12 cellular contexts compared by ENCODE assay signal in genomic region chr22:35785181-35785923, GRCh38.
DNase-seq lines count a peak whose midpoint lies in the region; ATAC-seq and TF ChIP-seq lines count a peak whose summit lies in the region.
"Had no signal": no experiment of that assay in that cellular context is flagged by ENCODE, and none has a peak within 500 bp of the region (broad histone marks: within the 10 kb centered on the region; RNA-seq: fewer than 3 reads in every experiment).

No MANE protein-coding gene starts in this region.

- no peak overlapping the region for H4K8ac ChIP-seq in IMR-90 (ENCODE audit: low read depth in 2 of 2, low read length in 2 of 2)

- H4K20me1 ChIP-seq in IMR-90 (ENCODE audit: insufficient read depth, low read length), result peaks cover 55% of the 10 kb centered on the region

- no peak overlapping the region; the same call in 1 of the 2 replicates for H3K23ac ChIP-seq in IMR-90 (ENCODE audit: low read depth, low read length)

- BruUV-seq in IMR-90 (replicated peaks; lab: Mats Ljungman, UMichigan), result no TSS peak

- no peak for TF ChIP-seq RAD21 in IMR-90 (IDR thresholded peaks at IDR 0.05; ENCODE audit: low read length)

- no peak overlapping the region for H4K5ac ChIP-seq in IMR-90 (ENCODE audit: low read depth, low read length)

- H3K9me3 Mint-ChIP-seq in CD4-positive, alpha-beta memory T cell, result no peaks in the 10 kb centered on the region
- H3K9me3 Mint-ChIP-seq: IgD-negative memory B cell, naive B cell, type B pancreatic cell had no signal

- intact Hi-C loops in IMR-90 (cut with micrococcal nuclease), result no loop called here
- intact Hi-C loops in gastrocnemius medialis (cut with DNase I; ENCODE audit: low total_unique reads), result no loop called here
- intact Hi-C loops in CD4-positive, alpha-beta memory T cell (cut with micrococcal nuclease), result no loop called here

- H3K36me3 ChIP-seq in IMR-90 (ENCODE audit: control insufficient read depth, insufficient read depth, low read length), result peaks cover 17% of the 10 kb centered on the region
- no peaks in the 10 kb centered on the region for H3K36me3 ChIP-seq in gastrocnemius medialis
- no peaks in the 10 kb centered on the region for H3K36me3 ChIP-seq in CD4-positive, alpha-beta memory T cell (ENCODE audit: insufficient read depth, low read length)
- H3K36me3 ChIP-seq in suprapubic skin, result peaks cover 9% of the 10 kb centered on the region
- H3K36me3 ChIP-seq: spleen had no signal

- no peak overlapping the region for H3K56ac ChIP-seq in IMR-90 (ENCODE audit: extremely low read depth, insufficient read depth, low read length)

- H3K9ac ChIP-seq in IMR-90 (ENCODE audit: low read depth, low read length), result no peak overlapping the region

- H3K27ac ChIP-seq in IMR-90 (ENCODE audit: insufficient read depth, low read length) (no peak overlapping the region), RWPE1 (peak overlapping the region; percentile 88), gastrocnemius medialis (peak overlapping the region; percentile 57 to 80 (median 74)), suprapubic skin (no peak overlapping the region)
- H3K27ac ChIP-seq in CD4-positive, alpha-beta memory T cell (ENCODE audit: low read depth, low read length), result no peak overlapping the region
- H3K27ac ChIP-seq: spleen had no signal

- TF ChIP-seq CTCF in IMR-90 (conservative IDR thresholded peaks at IDR 0.05; ENCODE audit: low read depth, low read length) (no peak), RWPE1 (conservative IDR thresholded peaks at IDR 0.05; ENCODE audit: low read depth) (no peak), fibroblast of mammary gland (conservative IDR thresholded peaks at IDR 0.05; ENCODE audit: control insufficient read depth, insufficient read depth, low read depth, low read length) (no peak), gastrocnemius medialis (IDR thresholded peaks at IDR 0.05 in 4 of 5, conservative IDR thresholded peaks at IDR 0.05 in 1 of 5) (no peak), suprapubic skin (IDR thresholded peaks at IDR 0.05) (no peak)

- TF ChIP-seq POLR2A in IMR-90 (IDR thresholded peaks at IDR 0.05; ENCODE audit: low read depth, low read length), result no peak
- TF ChIP-seq POLR2A in gastrocnemius medialis (IDR thresholded peaks at IDR 0.05), result no peak
- no peak for TF ChIP-seq POLR2A in suprapubic skin (IDR thresholded peaks at IDR 0.05)

- no peak overlapping the region for H2BK15ac ChIP-seq in IMR-90 (ENCODE audit: low read depth, low read length)

- no peak overlapping the region for H2AK5ac ChIP-seq in IMR-90 (ENCODE audit: low read depth, low read length)

- no peaks in the 10 kb centered on the region for H3K4me1 Mint-ChIP-seq in CD4-positive, alpha-beta memory T cell
- H3K4me1 Mint-ChIP-seq: IgD-negative memory B cell, naive B cell had no signal

- H3K9me3 ChIP-seq in IMR-90 (ENCODE audit: control insufficient read depth, insufficient read depth, low read length) (no peaks in the 10 kb centered on the region), gastrocnemius medialis (no peaks in the 10 kb centered on the region), suprapubic skin (no peaks in the 10 kb centered on the region)
- H3K9me3 ChIP-seq in CD4-positive, alpha-beta memory T cell (ENCODE audit: control insufficient read depth in 1 of 2, low read length in 2 of 2), result no peaks in the 10 kb centered on the region
- H3K9me3 ChIP-seq: spleen had no signal

- H3K4me1 ChIP-seq in IMR-90 (ENCODE audit: control insufficient read depth, insufficient read depth, low read length), result peaks cover 16% of the 10 kb centered on the region
- H3K4me1 ChIP-seq in gastrocnemius medialis, result peaks cover 50 to 66% of the 10 kb centered on the region in 2 donors
- H3K4me1 ChIP-seq in CD4-positive, alpha-beta memory T cell (ENCODE audit: insufficient read depth, low read length), result no peaks in the 10 kb centered on the region
- peaks cover 33% of the 10 kb centered on the region for H3K4me1 ChIP-seq in suprapubic skin

- no peak overlapping the region for H3K18ac ChIP-seq in IMR-90 (ENCODE audit: low read depth, low read length)

- H3K4me2 ChIP-seq in IMR-90 (ENCODE audit: low read depth, low read length), result no peak overlapping the region; the same call in 1 of the 2 replicates

- no peaks in the 10 kb centered on the region for H3K36me3 Mint-ChIP-seq in CD4-positive, alpha-beta memory T cell
- H3K36me3 Mint-ChIP-seq: naive B cell had no signal

- H2AFZ ChIP-seq in IMR-90 (replicated peaks; ENCODE audit: low read length, poor library complexity), result no peak overlapping the region

- H3K14ac ChIP-seq in IMR-90 (replicated peaks; ENCODE audit: low read depth, low read length), result peak overlapping the region; percentile 55

- no peak overlapping the region for H2AK9ac ChIP-seq in IMR-90 (replicated peaks; ENCODE audit: low read depth, low read length, poor library complexity)

- no peak overlapping the region for H3K27ac Mint-ChIP-seq in CD4-positive, alpha-beta memory T cell
- H3K27ac Mint-ChIP-seq: IgD-negative memory B cell, naive B cell, type B pancreatic cell had no signal

- DNase-seq in IMR-90 (no peak), RWPE1 (ENCODE audit: low spot score) (no peak), fibroblast of mammary gland (ENCODE audit: low read depth) (peak; percentile 58), gastrocnemius medialis (no peak), mesenteric fat pad (ENCODE audit: low spot score) (no peak), NCI-H2227 treated with DMSO at 0.1 percent for 48 hours (lab: John Stamatoyannopoulos, UW) (no peak), suprapubic skin (ENCODE audit: low spot score in 2 of 2) (no peak)
- DNase-seq in CD4-positive, alpha-beta memory T cell, result no peak
- DNase-seq: naive B cell, spleen had no signal

- ATAC-seq in IMR-90 (ENCODE audit: low read depth) (peak; percentile 29; the same call in 1 of the 2 replicates), gastrocnemius medialis (peak; percentile 32 to 55)

- peak overlapping the region in 1 of 8 donors; percentile 6 for H3K4me3 Mint-ChIP-seq in CD4-positive, alpha-beta memory T cell
- H3K4me3 Mint-ChIP-seq: IgD-negative memory B cell, naive B cell, type B pancreatic cell had no signal

- H2BK5ac ChIP-seq in IMR-90 (ENCODE audit: low read depth, low read length, poor library complexity, severe bottlenecking), result no peak overlapping the region

- no peak overlapping the region for H4K91ac ChIP-seq in IMR-90 (ENCODE audit: insufficient read depth, low read depth, low read length)

- no peak overlapping the region for H2BK20ac ChIP-seq in IMR-90 (ENCODE audit: low read depth, low read length)

- WGBS in IMR-90 (ENCODE audit: extremely low coverage in 2 of 2, insufficient read length in 1 of 2), 2 experiments, result 80% methylated on average over 1 of the region's 4 CpGs; no CpG with 5 or more reads in 1 of the 2 experiments
- 30% methylated on average over 4 of the region's 4 CpGs for WGBS in suprapubic skin

- H3K27me3 Mint-ChIP-seq in CD4-positive, alpha-beta memory T cell, result peaks cover 4 to 6% of the 10 kb centered on the region in 2 donors
- H3K27me3 Mint-ChIP-seq: type B pancreatic cell had no signal

- TF ChIP-seq EP300 in suprapubic skin (IDR thresholded peaks at IDR 0.05), result no peak

- in situ Hi-C loops in IMR-90 (cut with MboI; ENCODE audit: low sequenced_read_pairs) (no loop called here), gastrocnemius medialis (cut with MboI; ENCODE audit: low sequenced_read_pairs in 4 of 4) (no loop called here)

- H3K9me1 ChIP-seq in IMR-90 (ENCODE audit: insufficient read depth, low read length), result peaks cover 28% of the 10 kb centered on the region

- no peak overlapping the region for H2BK120ac ChIP-seq in IMR-90 (ENCODE audit: low read depth, low read length)

- POLR2A ChIA-PET in IMR-90 (lab: Charles Lee; ENCODE audit: unreplicated experiment), result no interaction called here
- POLR2A ChIA-PET in RWPE1 (lab: Yijun Ruan, JAX; ENCODE audit: low non-redundant PET), result no interaction called here
- POLR2A ChIA-PET in CD4-positive, alpha-beta memory T cell (lab: Charles Lee; ENCODE audit: partially characterized antibody), result no interaction called here

- H3K27me3 ChIP-seq in IMR-90 (ENCODE audit: control insufficient read depth, insufficient read depth, low read length) (no peaks in the 10 kb centered on the region), gastrocnemius medialis (no peaks in the 10 kb centered on the region), suprapubic skin (no peaks in the 10 kb centered on the region)
- H3K27me3 ChIP-seq in CD4-positive, alpha-beta memory T cell (ENCODE audit: insufficient read depth, low read length), result no peaks in the 10 kb centered on the region
- H3K27me3 ChIP-seq: spleen had no signal

- dilution Hi-C loops in IMR-90 (cut with HindIII; ENCODE audit: low sequenced_read_pairs, unreplicated experiment), result no loop called here

- CTCF ChIA-PET in IMR-90 (lab: Yijun Ruan, JAX), result no interaction called here
- CTCF ChIA-PET in RWPE1 (lab: Yijun Ruan, JAX), result no interaction called here
- CTCF ChIA-PET in CD4-positive, alpha-beta memory T cell (lab: Charles Lee; ENCODE audit: partially characterized antibody), result no interaction called here

- H3K4ac ChIP-seq in IMR-90 (ENCODE audit: low read depth, low read length), result no peak overlapping the region

- H3K4me3 ChIP-seq in IMR-90 (ENCODE audit: insufficient read depth, low read depth, low read length) (no peak overlapping the region), fibroblast of mammary gland (ENCODE audit: control insufficient read depth, low read depth, low read length) (no peak overlapping the region), gastrocnemius medialis (no peak overlapping the region), suprapubic skin (no peak overlapping the region)
- H3K4me3 ChIP-seq in CD4-positive, alpha-beta memory T cell (ENCODE audit: low read length in 2 of 2), result no peak overlapping the region
- H3K4me3 ChIP-seq: spleen had no signal

- peaks cover 50 to 86% of the 10 kb centered on the region in 2 experiments for H3K79me1 ChIP-seq in IMR-90 (ENCODE audit: low read depth in 1 of 2, low read length in 2 of 2)

TF ChIP-seq in IMR-90, 13 proteins besides CTCF, POLR2A, EP300 and RAD21:
- no peak for TF ChIP-seq BHLHE40 (IDR thresholded peaks at IDR 0.05; ENCODE audit: low read depth, low read length)
- TF ChIP-seq CEBPB (IDR thresholded peaks at IDR 0.05; ENCODE audit: low read depth, low read length), result peak; percentile 80
TF ChIP-seq in IMR-90: peak in this region for 1.

Comparison
In these comparisons a context has a peak if more than half of its experiments do, and no peak if none do; other contexts are left out.
1. H3K27ac ChIP-seq: peak in RWPE1 (single experiment) and gastrocnemius medialis (4 of 4); none in IMR-90 (single experiment), CD4-positive, alpha-beta memory T cell (single experiment) and suprapubic skin (single experiment).